Comparison of ENCODE assay signal across 8 cellular contexts in genomic region chr9:137590469-137591383, GRCh38. TPM values are rescaled to one million over a fixed set of nuclear protein-coding genes. Genes with fewer than 3 reads are reported as not detected.
A peak's percentile ranks its signal among the peaks of the same experiment; 100 is the strongest.
DNase-seq lines count a peak whose midpoint lies in the region; ATAC-seq, FAIRE-seq and TF ChIP-seq lines count a peak whose summit lies in the region.

TSS of gene ZMYND19 (minus strand) at chr9:137590512. CDS start at chr9:137590263, 249 bp downstream.

- H3K9me3 Mint-ChIP-seq in glutamatergic neuron (ENCODE audit: unreplicated experiment): peaks cover 7% of the 10 kb centered on the region

- WGBS in pancreas, 2 donors: 1% methylated on average over 58 to 113 of the region's 113 CpGs
- 1% methylated on average over 112 of the region's 113 CpGs for WGBS in thymus

- H3K27me3 ChIP-seq in GM06990 (replicated peaks; ENCODE audit: control insufficient read depth, insufficient read depth, low read length): no peaks in the 10 kb centered on the region
- no peaks in the 10 kb centered on the region for H3K27me3 ChIP-seq in pancreas
- no peaks in the 10 kb centered on the region for H3K27me3 ChIP-seq in thymus (ENCODE audit: control insufficient read depth, insufficient read depth)

- peaks cover 4 to 25% (median 11%) of the 10 kb centered on the region in 3 donors for H3K4me1 ChIP-seq in pancreas
- H3K4me1 ChIP-seq in thymus (ENCODE audit: control insufficient read depth, insufficient read depth, low read length): peaks cover 9% of the 10 kb centered on the region

- peaks cover 3% of the 10 kb centered on the region for H3K4me1 Mint-ChIP-seq in glutamatergic neuron (ENCODE audit: low read depth, unreplicated experiment)

- H3K27ac ChIP-seq in pancreas: peak within 1 kb of the TSS in 2 of 4 donors; percentile 3 to 46
- peak within 1 kb of the TSS; percentile 53 for H3K27ac ChIP-seq in thymus (ENCODE audit: low read depth)

- peaks cover 1% of the 10 kb centered on the region for H3K27me3 Mint-ChIP-seq in glutamatergic neuron (ENCODE audit: unreplicated experiment)

- peaks cover 9% of the 10 kb centered on the region for H3K36me3 ChIP-seq in GM06990 (ENCODE audit: control insufficient read depth, insufficient read depth, low read length)
- peaks cover 0 to 11% (median 7%) of the 10 kb centered on the region in 3 donors for H3K36me3 ChIP-seq in pancreas
- H3K36me3 ChIP-seq in thymus (ENCODE audit: control insufficient read depth, insufficient read depth): peaks cover 16% of the 10 kb centered on the region

- TF ChIP-seq CTCF in GM06990 (IDR thresholded peaks at IDR 0.05; ENCODE audit: insufficient read depth, low read length, poor library complexity, severe bottlenecking): no peak
- no peak for TF ChIP-seq CTCF in glutamatergic neuron (IDR thresholded peaks at IDR 0.05; ENCODE audit: partially characterized antibody, unreplicated experiment)
- no peak for TF ChIP-seq CTCF in pancreas (IDR thresholded peaks at IDR 0.05)

- ATAC-seq in HG02571 (IDR thresholded peaks at IDR 0.05; ENCODE audit: unreplicated experiment) (peak; percentile 88), SK-N-SH treated with all-trans-retinoic acid at 6 μM for 48 hours (peak; percentile 93), pancreas (peak; percentile 88 to 97 (median 93))

- H3K4me3 ChIP-seq in GM06990 (replicated peaks; ENCODE audit: low read depth, low read length) (peak within 1 kb of the TSS; percentile 82), pancreas (peak within 1 kb of the TSS; percentile 42 to 86 (median 57)), thymus (ENCODE audit: low read length) (peak within 1 kb of the TSS; percentile 78)

- DNase-seq in GM06990 (ENCODE audit: extremely low read depth, insufficient read length): peak; percentile 92
- peak; percentile 77 for DNase-seq in NCI-H1048 (lab: John Stamatoyannopoulos, UW)
- DNase-seq in activated naive CD4-positive, alpha-beta T cell treated with anti-CD3 and anti-CD28 coated beads, Interleukin-2, amount 50 U/mL, for 16 hours: peak; percentile 89
- DNase-seq in glutamatergic neuron: peak; percentile 93
- peak; percentile 84 to 98 (median 93) for DNase-seq in pancreas

- FAIRE-seq in pancreas (lab: Jason Lieb, UNC): no peak

- H3K9me3 ChIP-seq in pancreas: no peaks in the 10 kb centered on the region
- H3K9me3 ChIP-seq in thymus (ENCODE audit: control insufficient read depth): no peaks in the 10 kb centered on the region

- H3K27ac Mint-ChIP-seq in glutamatergic neuron (ENCODE audit: unreplicated experiment): peak within 1 kb of the TSS; percentile 92

- H3K4me3 Mint-ChIP-seq in glutamatergic neuron (ENCODE audit: unreplicated experiment): peak within 1 kb of the TSS; percentile 98

- no peaks in the 10 kb centered on the region for H3K36me3 Mint-ChIP-seq in glutamatergic neuron (ENCODE audit: unreplicated experiment)

- intact Hi-C loops in pancreas (cut with DNase I): no loop called here

TF ChIP-seq in SK-N-SH treated with all-trans-retinoic acid at 6 μM for 48 hours, 23 proteins besides CTCF, POLR2A, EP300 and RAD21:
- TF ChIP-seq CSDC2 (CRISPR knock-in tag; IDR thresholded peaks at IDR 0.05) (no peak), ARNTL (CRISPR knock-in tag; IDR thresholded peaks at IDR 0.05; ENCODE audit: borderline replicate concordance, low read depth) (no peak), ZNF8 (CRISPR knock-in tag; IDR thresholded peaks at IDR 0.05) (no peak), ESRRG (CRISPR knock-in tag; IDR thresholded peaks at IDR 0.05) (no peak), ZFP30 (CRISPR knock-in tag; IDR thresholded peaks at IDR 0.05) (no peak), RARB (CRISPR knock-in tag; IDR thresholded peaks at IDR 0.05) (no peak), ZNF565 (CRISPR knock-in tag; conservative IDR thresholded peaks at IDR 0.05; ENCODE audit: low read depth) (no peak), TOX (CRISPR knock-in tag; IDR thresholded peaks at IDR 0.05; ENCODE audit: borderline replicate concordance) (no peak), OSR1 (CRISPR knock-in tag; IDR thresholded peaks at IDR 0.05) (no peak), ZC3H10 (CRISPR knock-in tag; IDR thresholded peaks at IDR 0.05) (no peak), ISL1 (CRISPR knock-in tag; IDR thresholded peaks at IDR 0.05) (no peak), CSRNP3 (CRISPR knock-in tag; IDR thresholded peaks at IDR 0.05) (no peak), GLIS3 (CRISPR knock-in tag; IDR thresholded peaks at IDR 0.05) (no peak), SNAI2 (CRISPR knock-in tag; IDR thresholded peaks at IDR 0.05) (no peak), CREB5 (CRISPR knock-in tag; IDR thresholded peaks at IDR 0.05; ENCODE audit: low read depth) (no peak), ZFP3 (CRISPR knock-in tag; IDR thresholded peaks at IDR 0.05) (no peak)
- TF ChIP-seq, protein P1, sequence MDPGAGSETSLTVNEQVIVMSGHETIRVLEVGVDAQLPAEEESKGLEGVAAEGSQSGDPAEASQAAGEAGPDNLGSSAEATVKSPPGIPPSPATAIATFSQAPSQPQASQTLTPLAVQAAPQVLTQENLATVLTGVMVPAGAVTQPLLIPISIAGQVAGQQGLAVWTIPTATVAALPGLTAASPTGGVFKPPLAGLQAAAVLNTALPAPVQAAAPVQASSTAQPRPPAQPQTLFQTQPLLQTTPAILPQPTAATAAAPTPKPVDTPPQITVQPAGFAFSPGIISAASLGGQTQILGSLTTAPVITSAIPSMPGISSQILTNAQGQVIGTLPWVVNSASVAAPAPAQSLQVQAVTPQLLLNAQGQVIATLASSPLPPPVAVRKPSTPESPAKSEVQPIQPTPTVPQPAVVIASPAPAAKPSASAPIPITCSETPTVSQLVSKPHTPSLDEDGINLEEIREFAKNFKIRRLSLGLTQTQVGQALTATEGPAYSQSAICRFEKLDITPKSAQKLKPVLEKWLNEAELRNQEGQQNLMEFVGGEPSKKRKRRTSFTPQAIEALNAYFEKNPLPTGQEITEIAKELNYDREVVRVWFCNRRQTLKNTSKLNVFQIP (CRISPR knock-in tag; IDR thresholded peaks at IDR 0.05; ENCODE audit: borderline replicate concordance, low read depth): no peak
- TF ChIP-seq, protein P2, sequence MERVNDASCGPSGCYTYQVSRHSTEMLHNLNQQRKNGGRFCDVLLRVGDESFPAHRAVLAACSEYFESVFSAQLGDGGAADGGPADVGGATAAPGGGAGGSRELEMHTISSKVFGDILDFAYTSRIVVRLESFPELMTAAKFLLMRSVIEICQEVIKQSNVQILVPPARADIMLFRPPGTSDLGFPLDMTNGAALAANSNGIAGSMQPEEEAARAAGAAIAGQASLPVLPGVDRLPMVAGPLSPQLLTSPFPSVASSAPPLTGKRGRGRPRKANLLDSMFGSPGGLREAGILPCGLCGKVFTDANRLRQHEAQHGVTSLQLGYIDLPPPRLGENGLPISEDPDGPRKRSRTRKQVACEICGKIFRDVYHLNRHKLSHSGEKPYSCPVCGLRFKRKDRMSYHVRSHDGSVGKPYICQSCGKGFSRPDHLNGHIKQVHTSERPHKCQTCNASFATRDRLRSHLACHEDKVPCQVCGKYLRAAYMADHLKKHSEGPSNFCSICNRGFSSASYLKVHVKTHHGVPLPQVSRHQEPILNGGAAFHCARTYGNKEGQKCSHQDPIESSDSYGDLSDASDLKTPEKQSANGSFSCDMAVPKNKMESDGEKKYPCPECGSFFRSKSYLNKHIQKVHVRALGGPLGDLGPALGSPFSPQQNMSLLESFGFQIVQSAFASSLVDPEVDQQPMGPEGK (CRISPR knock-in tag; IDR thresholded peaks at IDR 0.05; ENCODE audit: borderline replicate concordance): no peak

RNA-seq across cellular contexts. Expression of gene ZMYND19, which starts in this region (rescaled TPM):
- total RNA-seq in glutamatergic neuron (ENCODE audit: unreplicated experiment) (33.9 TPM), pancreas (10 to 100 TPM in 1 of 6 donors, 1 to 10 TPM in 5; 6.1 to 11.1 (median 9.1) TPM)
- polyA plus RNA-seq in pancreas (10 to 100 TPM; 18.0 to 18.6 TPM), thymus (20.7 TPM)
